Comparison of ENCODE assay signal across 8 cellular contexts in the genomic region with DNA sequence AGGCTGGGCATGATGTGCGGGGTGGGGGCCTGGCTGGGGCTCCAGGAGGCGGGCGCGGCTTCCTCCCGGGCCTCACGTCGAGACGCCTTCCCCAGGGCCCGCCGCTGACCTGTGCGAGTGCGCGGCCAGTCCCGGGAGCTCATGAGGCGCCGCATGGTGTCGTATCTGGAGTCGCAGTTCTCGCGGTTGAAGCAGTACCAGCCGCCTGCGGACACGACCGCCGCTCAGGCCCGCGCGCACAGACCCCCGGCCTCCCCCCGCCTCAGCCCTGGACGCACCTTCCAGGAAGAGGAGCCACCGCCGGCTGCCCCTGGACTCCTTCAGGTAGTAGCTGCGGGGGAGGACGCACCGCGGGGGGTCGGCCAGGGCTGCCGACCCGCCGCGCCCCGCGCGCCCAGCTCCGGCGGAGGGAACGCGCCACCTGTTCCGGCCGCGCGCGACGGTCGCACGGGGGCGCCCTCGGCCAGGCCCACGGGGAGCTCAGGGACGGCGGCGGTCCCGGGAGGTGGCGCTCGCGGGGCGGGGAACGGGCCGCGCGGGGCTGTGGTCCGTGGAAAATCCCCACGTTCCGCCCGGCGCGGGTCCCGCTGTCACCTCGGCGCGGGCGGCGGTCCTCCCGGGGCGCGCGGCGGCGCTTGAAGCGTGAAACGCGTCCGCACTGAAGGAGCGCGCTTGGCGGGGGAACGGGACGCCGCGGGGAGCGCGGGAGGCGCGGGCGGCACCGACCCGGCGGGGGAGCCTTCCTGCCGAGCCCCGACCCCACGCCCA. TPM values are rescaled to one million over a fixed set of nuclear protein-coding genes. Genes with fewer than 3 reads are reported as not detected.
A peak's percentile ranks its signal among the peaks of the same experiment; 100 is the strongest.
DNase-seq lines count a peak whose midpoint lies in the region; ATAC-seq and TF ChIP-seq lines count a peak whose summit lies in the region.

No MANE protein-coding gene starts in this region.

- peak overlapping the region; percentile 73 for H3K4me3 Mint-ChIP-seq in nephron progenitor cell
- H3K4me3 Mint-ChIP-seq in stimulated activated naive CD8-positive, alpha-beta T cell treated with anti-CD3 and anti-CD28 coated beads, Interleukin-15, amount 100 ng/mL, for 72 hours, result peak overlapping the region; percentile 62 to 79

- no peaks in the 10 kb centered on the region for H3K36me3 Mint-ChIP-seq in nephron progenitor cell (ENCODE audit: low read depth)

- H3K27ac Mint-ChIP-seq in nephron progenitor cell, result no peak overlapping the region
- no peak overlapping the region for H3K27ac Mint-ChIP-seq in stimulated activated naive CD8-positive, alpha-beta T cell treated with anti-CD3 and anti-CD28 coated beads, Interleukin-15, amount 100 ng/mL, for 72 hours

- no peaks in the 10 kb centered on the region for H3K9me3 Mint-ChIP-seq in nephron progenitor cell
- H3K9me3 Mint-ChIP-seq in stimulated activated naive CD8-positive, alpha-beta T cell treated with anti-CD3 and anti-CD28 coated beads, Interleukin-15, amount 100 ng/mL, for 72 hours, result no peaks in the 10 kb centered on the region

- peaks cover 29% of the 10 kb centered on the region for H3K27me3 Mint-ChIP-seq in nephron progenitor cell (ENCODE audit: low read depth, poor library complexity)
- H3K27me3 Mint-ChIP-seq in stimulated activated naive CD8-positive, alpha-beta T cell treated with anti-CD3 and anti-CD28 coated beads, Interleukin-15, amount 100 ng/mL, for 72 hours, result peaks cover 52% of the 10 kb centered on the region

- ATAC-seq in esophagus mucosa, result peak; percentile 80
- ATAC-seq in stimulated activated naive CD8-positive, alpha-beta T cell treated with anti-CD3 and anti-CD28 coated beads, Interleukin-15, amount 100 ng/mL, for 72 hours, result peak; percentile 87
- ATAC-seq in HG03469 (IDR thresholded peaks at IDR 0.05; ENCODE audit: unreplicated experiment), result no peak

- H3K4me1 Mint-ChIP-seq in nephron progenitor cell, result peaks cover 34% of the 10 kb centered on the region
- peaks cover 12% of the 10 kb centered on the region for H3K4me1 Mint-ChIP-seq in stimulated activated naive CD8-positive, alpha-beta T cell treated with anti-CD3 and anti-CD28 coated beads, Interleukin-15, amount 100 ng/mL, for 72 hours

- peak; percentile 51 to 71 for DNase-seq in AML-193 (lab: John Stamatoyannopoulos, UW)
- peak; percentile 96 for DNase-seq in GM20000 (ENCODE audit: low spot score)
- peak; percentile 30 for DNase-seq in NCI-H748 treated with DMSO at 0.1 percent for 48 hours (lab: John Stamatoyannopoulos, UW)
- peak; percentile 82 for DNase-seq in activated T-cell treated with anti-CD3 and anti-CD28 coated beads for 1 hour (ENCODE audit: low read depth)
- peak; percentile 82 for DNase-seq in nephron progenitor cell
- DNase-seq in stimulated activated naive CD8-positive, alpha-beta T cell treated with anti-CD3 and anti-CD28 coated beads, Interleukin-15, amount 100 ng/mL, for 72 hours, result peak; percentile 74 to 82

- TF ChIP-seq CTCF in GM20000 (IDR thresholded peaks at IDR 0.05; ENCODE audit: extremely low read depth, missing control alignments), result peak; percentile 100
- TF ChIP-seq CTCF in nephron progenitor cell (IDR thresholded peaks at IDR 0.05), result no peak

RNA-seq across cellular contexts. Expression of gene NOTUM, which starts 1.4 kb away (rescaled TPM):
- total RNA-seq in esophagus mucosa, result not detected

RNA-seq across cellular contexts. Expression of gene MYADML2, which starts 12.5 kb away (rescaled TPM):
- total RNA-seq in esophagus mucosa, result not detected

RNA-seq across cellular contexts. Expression of gene ASPSCR1, which starts 17.9 kb away (rescaled TPM):
- 19.0 TPM for total RNA-seq in esophagus mucosa

RNA-seq across cellular contexts. Expression of gene PYCR1, which starts 22.4 kb away (rescaled TPM):
- 28.9 TPM for total RNA-seq in esophagus mucosa

RNA-seq across cellular contexts. Expression of gene MAFG, which starts 32.0 kb away (rescaled TPM):
- 12.3 TPM for total RNA-seq in esophagus mucosa

Comparison
In these comparisons a context has a peak if more than half of its experiments do, and no peak if none do; other contexts are left out.
1. DNase-seq: peak in every context shown above with its lines; median percentile 96 in GM20000; 82 in activated T-cell treated with anti-CD3 and anti-CD28 coated beads for 1 hour; 82 in nephron progenitor cell; 78 in stimulated activated naive CD8-positive, alpha-beta T cell treated with anti-CD3 and anti-CD28 coated beads, Interleukin-15, amount 100 ng/mL, for 72 hours; 61 in AML-193; 30 in NCI-H748 treated with DMSO at 0.1 percent for 48 hours.